17 cellular contexts compared by ENCODE assay signal in the genomic region with DNA sequence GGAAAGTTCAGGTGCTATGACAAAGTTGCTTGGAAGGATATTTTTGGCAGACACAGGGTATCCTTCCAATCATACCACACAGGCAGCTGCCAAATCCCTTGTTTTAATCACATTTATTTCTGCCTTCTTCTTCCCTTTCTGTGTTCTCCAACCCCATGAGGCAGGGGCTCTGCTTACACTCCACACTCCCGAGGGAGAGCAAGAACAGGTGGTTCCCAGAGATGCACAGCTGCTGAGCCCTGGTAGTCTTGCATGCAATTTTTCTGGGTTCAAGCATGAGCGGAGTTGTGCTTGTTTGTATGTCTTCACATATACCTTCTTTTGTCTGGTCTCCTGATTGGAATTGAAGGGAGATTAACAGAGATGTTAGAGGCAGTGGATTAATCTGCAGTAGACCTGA.
"Had no signal": no experiment of that assay in that cellular context is flagged by ENCODE, and none has a peak within 500 bp of the region (broad histone marks: within the 10 kb centered on the region; RNA-seq: fewer than 3 reads in every experiment).

No MANE protein-coding gene starts in this region.

- H3K4me1 Mint-ChIP-seq: mesothelial cell of epicardium; nephron progenitor cell; stimulated activated naive B cell treated with anti-CD40 and anti-IgM and Interleukin-4, amounts not matched to agents 10 μg/mL and 1 μg/mL and 100 μg/mL, for 72 hours had no signal

- H3K27me3 Mint-ChIP-seq: stimulated activated naive B cell treated with anti-CD40 and anti-IgM and Interleukin-4, amounts not matched to agents 10 μg/mL and 1 μg/mL and 100 μg/mL, for 72 hours had no signal

- H3K27ac Mint-ChIP-seq: activated naive CD4-positive, alpha-beta T cell treated with anti-CD3 and anti-CD28 coated beads, Interleukin-2, amount 50 U/mL, for 72 hours; mesothelial cell of epicardium; nephron progenitor cell; stimulated activated naive B cell treated with anti-CD40 and anti-IgM and Interleukin-4, amounts not matched to agents 10 μg/mL and 1 μg/mL and 100 μg/mL, for 72 hours had no signal

- H3K4me3 ChIP-seq: adrenal gland, gastrocnemius medialis, heart left ventricle, left lung, sigmoid colon, spleen had no signal

- H3K36me3 Mint-ChIP-seq: mesothelial cell of epicardium; stimulated activated naive B cell treated with anti-CD40 and anti-IgM and Interleukin-4, amounts not matched to agents 10 μg/mL and 1 μg/mL and 100 μg/mL, for 72 hours had no signal

- H3K4me3 Mint-ChIP-seq: mesothelial cell of epicardium; nephron progenitor cell; stimulated activated naive B cell treated with anti-CD40 and anti-IgM and Interleukin-4, amounts not matched to agents 10 μg/mL and 1 μg/mL and 100 μg/mL, for 72 hours had no signal

- H3K9me3 ChIP-seq: adrenal gland, gastrocnemius medialis, sigmoid colon, spleen had no signal

- DNase-seq: activated CD4-positive, alpha-beta T cell treated with anti-CD3 and anti-CD28 coated beads, Interleukin-2, amount 50 U/mL, for 48 hours; activated gamma-delta T cell; adrenal gland; cerebellar nuclear complex; cortex of kidney; erythroblast; gastrocnemius medialis; heart left ventricle; left lung; nephron progenitor cell; nucleus accumbens; posterior cingulate gyrus; sigmoid colon; spleen; stimulated activated naive B cell treated with anti-CD40 and anti-IgM and Interleukin-4, amounts not matched to agents 10 μg/mL and 1 μg/mL and 100 μg/mL, for 72 hours had no signal

- H3K27me3 ChIP-seq: adrenal gland, gastrocnemius medialis, heart left ventricle, left lung, sigmoid colon, spleen had no signal

- ATAC-seq: activated naive CD4-positive, alpha-beta T cell treated with anti-CD3 and anti-CD28 coated beads, Interleukin-2, amount 50 U/mL, for 72 hours; gastrocnemius medialis; heart left ventricle; left lung; stimulated activated naive B cell treated with anti-CD40 and anti-IgM and Interleukin-4, amounts not matched to agents 10 μg/mL and 1 μg/mL and 100 μg/mL, for 72 hours had no signal

- H3K36me3 ChIP-seq: adrenal gland, gastrocnemius medialis, heart left ventricle, left lung, sigmoid colon, spleen had no signal

- H3K4me1 ChIP-seq: adrenal gland, gastrocnemius medialis, heart left ventricle, left lung, sigmoid colon had no signal

- H3K27ac ChIP-seq: adrenal gland, gastrocnemius medialis, heart left ventricle, left lung, sigmoid colon, spleen had no signal
